In genomic region chr4:100062921-100063320, GRCh38 we compare ENCODE assay signal across 26 cellular contexts.
"Had no signal": no experiment of that assay in that cellular context is flagged by ENCODE, and none has a peak within 500 bp of the region (broad histone marks: within the 10 kb centered on the region; RNA-seq: fewer than 3 reads in every experiment).

No MANE protein-coding gene starts in this region.

- H3K4me1 ChIP-seq: esophagus squamous epithelium, heart left ventricle, stomach, suprapubic skin, tibial nerve had no signal

- H3K27ac Mint-ChIP-seq: activated B cell treated with CpG ODN at 0.5 μM for 24 hours; activated CD4-positive, alpha-beta T cell treated with anti-CD3 and anti-CD28 coated beads for 36 hours; activated naive CD8-positive, alpha-beta T cell treated with anti-CD3 and anti-CD28 coated beads, Interleukin-2, amount 50 U/mL, for 24 hours; endodermal cell; memory B cell; progenitor cell of endocrine pancreas; stimulated activated effector memory CD8-positive, alpha-beta T cell treated with anti-CD3 and anti-CD28 coated beads, Interleukin-12 subunit alpha, Interleukin-12 subunit beta, amount 100 ng/mL, for 72 hours had no signal

- H3K9me3 ChIP-seq: esophagus squamous epithelium, heart left ventricle, stomach, suprapubic skin, tibial nerve had no signal

- H3K27me3 Mint-ChIP-seq: progenitor cell of endocrine pancreas had no signal

- DNase-seq: activated B cell treated with CpG ODN at 0.5 μM for 24 hours; activated CD4-positive, alpha-beta T cell treated with anti-CD3 and anti-CD28 coated beads for 36 hours; activated CD4-positive, alpha-beta T cell treated with anti-CD3 and anti-CD28 coated beads, Interleukin-2, amount 50 U/mL, for 4 hours; activated CD8-positive, alpha-beta memory T cell treated with anti-CD3 and anti-CD28 coated beads for 24 hours; activated CD8-positive, alpha-beta memory T cell treated with anti-CD3 and anti-CD28 coated beads, Interleukin-2, amount 50 U/mL, for 4 hours; activated effector memory CD4-positive, alpha-beta T cell treated with Interleukin-2 at 50 U/mL for 16 hours; activated naive CD4-positive, alpha-beta T cell treated with anti-CD3 and anti-CD28 coated beads, Interleukin-2, amount 50 U/mL, for 16 hours; activated naive CD8-positive, alpha-beta T cell treated with anti-CD3 and anti-CD28 coated beads, Interleukin-2, amount 50 U/mL, for 24 hours; activated T-cell treated with anti-CD3 and anti-CD28 coated beads, Interleukin-2, amount 50 U/mL, for 48 hours; aorta; cortex of kidney; endodermal cell; esophagus squamous epithelium; heart left ventricle; islet precursor cell; left colon; stimulated activated CD4-positive, alpha-beta T cell treated with anti-CD3 and anti-CD28 coated beads, Interleukin-1b, Interleukin-23, amount 100 ng/mL, for 48 hours; stomach; T1000 had no signal

- H3K27me3 ChIP-seq: esophagus squamous epithelium, stomach, suprapubic skin, tibial nerve had no signal

- H3K4me1 Mint-ChIP-seq: activated B cell treated with CpG ODN at 0.5 μM for 24 hours; activated CD4-positive, alpha-beta T cell treated with anti-CD3 and anti-CD28 coated beads for 36 hours; activated naive CD8-positive, alpha-beta T cell treated with anti-CD3 and anti-CD28 coated beads, Interleukin-2, amount 50 U/mL, for 24 hours; central memory CD8-positive, alpha-beta T cell; endodermal cell; stimulated activated effector memory CD8-positive, alpha-beta T cell treated with anti-CD3 and anti-CD28 coated beads, Interleukin-12 subunit alpha, Interleukin-12 subunit beta, amount 100 ng/mL, for 72 hours had no signal

- H3K27ac ChIP-seq: esophagus squamous epithelium, heart left ventricle, stomach, suprapubic skin, tibial nerve had no signal

- H3K9me3 Mint-ChIP-seq: activated B cell treated with CpG ODN at 0.5 μM for 24 hours; activated naive CD8-positive, alpha-beta T cell treated with anti-CD3 and anti-CD28 coated beads, Interleukin-2, amount 50 U/mL, for 24 hours; central memory CD8-positive, alpha-beta T cell; endodermal cell; memory B cell; natural killer cell treated with Interleukin-12 subunit alpha and Interleukin-12 subunit beta and Interleukin-15 and Interleukin-18, amount 100 ng/mL, for 72 hours; stimulated activated effector memory CD8-positive, alpha-beta T cell treated with anti-CD3 and anti-CD28 coated beads, Interleukin-12 subunit alpha, Interleukin-12 subunit beta, amount 100 ng/mL, for 72 hours had no signal

- H3K4me3 ChIP-seq: esophagus squamous epithelium, heart left ventricle, stomach, suprapubic skin, tibial nerve had no signal

- H3K36me3 ChIP-seq: esophagus squamous epithelium, heart left ventricle, stomach, suprapubic skin, tibial nerve had no signal

- H3K4me3 Mint-ChIP-seq: activated B cell treated with CpG ODN at 0.5 μM for 24 hours; activated CD4-positive, alpha-beta T cell treated with anti-CD3 and anti-CD28 coated beads for 36 hours; activated naive CD8-positive, alpha-beta T cell treated with anti-CD3 and anti-CD28 coated beads, Interleukin-2, amount 50 U/mL, for 24 hours; central memory CD8-positive, alpha-beta T cell; endodermal cell; memory B cell; natural killer cell treated with Interleukin-12 subunit alpha and Interleukin-12 subunit beta and Interleukin-15 and Interleukin-18, amount 100 ng/mL, for 72 hours; stimulated activated effector memory CD8-positive, alpha-beta T cell treated with anti-CD3 and anti-CD28 coated beads, Interleukin-12 subunit alpha, Interleukin-12 subunit beta, amount 100 ng/mL, for 72 hours had no signal

- ATAC-seq: activated CD4-positive, alpha-beta T cell treated with anti-CD3 and anti-CD28 coated beads for 36 hours; activated naive CD8-positive, alpha-beta T cell treated with anti-CD3 and anti-CD28 coated beads, Interleukin-2, amount 50 U/mL, for 24 hours; heart left ventricle; left colon; natural killer cell treated with Interleukin-12 subunit alpha and Interleukin-12 subunit beta and Interleukin-15 and Interleukin-18, amount 100 ng/mL, for 72 hours; stimulated activated effector memory CD8-positive, alpha-beta T cell treated with anti-CD3 and anti-CD28 coated beads, Interleukin-12 subunit alpha, Interleukin-12 subunit beta, amount 100 ng/mL, for 72 hours had no signal
